9 cellular contexts compared by ENCODE assay signal in the genomic region with DNA sequence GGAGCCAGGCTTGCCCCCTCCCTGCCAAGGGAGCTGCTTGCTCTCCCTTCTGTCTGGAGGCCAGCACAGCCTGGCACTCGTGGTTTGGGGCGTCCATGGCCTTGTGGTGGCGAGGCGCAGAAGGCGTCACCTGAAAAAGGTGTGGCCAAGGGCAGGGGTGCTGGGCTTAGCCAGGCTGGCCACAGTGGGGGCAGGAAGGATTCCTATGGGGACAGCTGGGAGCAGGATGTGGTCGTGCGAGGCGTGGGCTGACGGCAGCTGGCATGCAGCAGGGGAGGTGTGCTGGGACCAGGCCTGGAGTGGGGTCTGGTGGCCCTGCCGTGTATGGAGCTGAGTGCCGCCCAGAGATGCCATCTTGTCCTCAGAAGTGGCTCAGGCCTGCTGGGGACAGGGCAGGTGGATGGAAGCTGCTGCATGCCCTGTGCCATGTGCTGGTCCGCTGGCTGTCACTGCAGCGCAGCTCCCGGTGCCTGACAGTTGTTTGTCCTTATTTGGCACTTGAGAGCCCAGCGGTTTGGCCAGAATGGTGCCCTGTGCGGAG. TPM values are rescaled to one million over a fixed set of nuclear protein-coding genes. Genes with fewer than 3 reads are reported as not detected.
DNase-seq lines count a peak whose midpoint lies in the region; ATAC-seq lines count a peak whose summit lies in the region.
"Had no signal": no experiment of that assay in that cellular context is flagged by ENCODE, and none has a peak within 500 bp of the region (broad histone marks: within the 10 kb centered on the region; RNA-seq: fewer than 3 reads in every experiment).

No MANE protein-coding gene starts in this region.

- no peak overlapping the region for H3K4me2 ChIP-seq in mesenchymal stem cell (ENCODE audit: low read length, poor library complexity, severe bottlenecking)

- peaks cover 65% of the 10 kb centered on the region for H3K4me1 ChIP-seq in mesenchymal stem cell (ENCODE audit: control insufficient read depth, insufficient read depth, low read depth, low read length)

- peak overlapping the region; percentile 73 to 79 for H3K27ac Mint-ChIP-seq in activated naive CD4-positive, alpha-beta T cell treated with anti-CD3 and anti-CD28 coated beads, Interleukin-2, amount 50 U/mL, for 72 hours

- ATAC-seq in activated naive CD4-positive, alpha-beta T cell treated with anti-CD3 and anti-CD28 coated beads, Interleukin-2, amount 50 U/mL, for 72 hours: no peak
- ATAC-seq in HG02678 (IDR thresholded peaks at IDR 0.05; ENCODE audit: unreplicated experiment) (no peak), HG02840 (IDR thresholded peaks at IDR 0.05; ENCODE audit: low FRiP score, unreplicated experiment) (no peak), GM21367 (IDR thresholded peaks at IDR 0.05; ENCODE audit: unreplicated experiment) (no peak), GM21529 (IDR thresholded peaks at IDR 0.05; ENCODE audit: unreplicated experiment) (no peak)

- H3K36me3 ChIP-seq in mesenchymal stem cell (ENCODE audit: control insufficient read depth in 1 of 2, insufficient read depth in 2 of 2, low read depth in 1 of 2, low read length in 2 of 2): peaks cover 13 to 37% of the 10 kb centered on the region in 2 experiments
- H3K36me3 ChIP-seq: cardiac muscle cell had no signal

- H3K27ac ChIP-seq in mesenchymal stem cell (ENCODE audit: low read length, poor library complexity, severe bottlenecking): peak overlapping the region; percentile 43
- H3K27ac ChIP-seq: cardiac muscle cell had no signal

- no peak overlapping the region for H2AFZ ChIP-seq in mesenchymal stem cell (ENCODE audit: low read depth, low read length)

- H2AK5ac ChIP-seq in mesenchymal stem cell (ENCODE audit: low read length, severe bottlenecking): peak overlapping the region; percentile 11

- peak overlapping the region; percentile 3 to 59 for H2BK12ac ChIP-seq in mesenchymal stem cell (ENCODE audit: low read length in 2 of 2)

- H3K9ac ChIP-seq in mesenchymal stem cell (ENCODE audit: low read length): peak overlapping the region; percentile 9

- WGBS in mesenchymal stem cell: 85% methylated on average over 16 of the region's 16 CpGs

- no peak overlapping the region for H2BK120ac ChIP-seq in mesenchymal stem cell (ENCODE audit: low read depth, low read length)

- no peak overlapping the region for H2BK15ac ChIP-seq in mesenchymal stem cell (ENCODE audit: low read depth, poor library complexity, severe bottlenecking)

- H3K14ac ChIP-seq in mesenchymal stem cell (ENCODE audit: low read length in 2 of 2): peak overlapping the region in 1 of 2 experiments; percentile 94

- no peaks in the 10 kb centered on the region for H3K27me3 ChIP-seq in mesenchymal stem cell (ENCODE audit: control insufficient read depth in 1 of 2, insufficient read depth in 1 of 2, low read length in 2 of 2)
- H3K27me3 ChIP-seq: cardiac muscle cell had no signal

- peak overlapping the region; percentile 90 for H4K91ac ChIP-seq in mesenchymal stem cell (ENCODE audit: low read length)

- no peak overlapping the region for H2BK5ac ChIP-seq in mesenchymal stem cell (ENCODE audit: low read depth, low read length, poor library complexity, severe bottlenecking)

- H3K4ac ChIP-seq in mesenchymal stem cell (ENCODE audit: low read depth in 1 of 2, low read length in 2 of 2): peak overlapping the region in 1 of 2 experiments; percentile 19

- H4K8ac ChIP-seq in mesenchymal stem cell (ENCODE audit: low read length): peak overlapping the region; percentile 78

- peaks cover 5 to 15% of the 10 kb centered on the region in 2 donors for H3K36me3 Mint-ChIP-seq in activated naive CD4-positive, alpha-beta T cell treated with anti-CD3 and anti-CD28 coated beads, Interleukin-2, amount 50 U/mL, for 72 hours

- peak; percentile 41 for DNase-seq in stimulated activated CD4-positive, alpha-beta T cell treated with anti-CD3 and anti-CD28 coated beads, Interleukin-15, amount 100 ng/mL, for 24 hours
- no peak for DNase-seq in stimulated activated CD4-positive, alpha-beta T cell treated with anti-CD3 and anti-CD28 coated beads, Interleukin-4, amount 100 ng/mL, for 4 hours
- no peak for DNase-seq in activated naive CD4-positive, alpha-beta T cell treated with anti-CD3 and anti-CD28 coated beads, Interleukin-2, amount 50 U/mL, for 72 hours (ENCODE audit: low spot score in 2 of 2)
- no peak for DNase-seq in mesenchymal stem cell

- H3K79me1 ChIP-seq in mesenchymal stem cell (replicated peaks; ENCODE audit: low read length, poor library complexity, severe bottlenecking): no peaks in the 10 kb centered on the region

- H3K9me3 ChIP-seq in mesenchymal stem cell (ENCODE audit: control insufficient read depth, low read length): no peaks in the 10 kb centered on the region

- H3K18ac ChIP-seq in mesenchymal stem cell (ENCODE audit: low read depth in 1 of 2, low read length in 2 of 2): peak overlapping the region; percentile 59 to 74

- no peak overlapping the region for H3K23ac ChIP-seq in mesenchymal stem cell (ENCODE audit: low read length in 2 of 2)

- H3K9me3 Mint-ChIP-seq in activated naive CD4-positive, alpha-beta T cell treated with anti-CD3 and anti-CD28 coated beads, Interleukin-2, amount 50 U/mL, for 72 hours: no peaks in the 10 kb centered on the region

- no peak overlapping the region for H3K4me3 ChIP-seq in mesenchymal stem cell (ENCODE audit: insufficient read depth in 1 of 2, low read depth in 1 of 2, low read length in 2 of 2)
- H3K4me3 ChIP-seq: cardiac muscle cell had no signal

RNA-seq across cellular contexts. Expression of a gene that starts 30.0 kb away (rescaled TPM):
- 10 to 100 TPM; 18.0 to 24.6 TPM for total RNA-seq in activated naive CD4-positive, alpha-beta T cell treated with anti-CD3 and anti-CD28 coated beads, Interleukin-2, amount 50 U/mL, for 72 hours
- 50.8 TPM for polyA plus RNA-seq in mesenchymal stem cell (2013, experiment 1 of 2)
- polyA plus RNA-seq in mesenchymal stem cell (2013, experiment 2 of 2): 50.3 TPM
